In genomic region chr4:10982305-10982704, GRCh38 we compare ENCODE assay signal across 18 cellular contexts.
DNase-seq lines count a peak whose midpoint lies in the region; ATAC-seq and TF ChIP-seq lines count a peak whose summit lies in the region.
"Had no signal": no experiment of that assay in that cellular context is flagged by ENCODE, and none has a peak within 500 bp of the region (broad histone marks: within the 10 kb centered on the region; RNA-seq: fewer than 3 reads in every experiment).

No MANE protein-coding gene starts in this region.

- H2BK5ac ChIP-seq in mesenchymal stem cell (ENCODE audit: low read depth, low read length, poor library complexity, severe bottlenecking) = no peak overlapping the region

- H3K27ac ChIP-seq in KMS-11 (no peak overlapping the region), endodermal cell (ENCODE audit: low read depth, low read length) (no peak overlapping the region), neural progenitor cell (no peak overlapping the region), mesenchymal stem cell (ENCODE audit: low read length, poor library complexity, severe bottlenecking) (no peak overlapping the region), gastroesophageal sphincter (no peak overlapping the region)
- H3K27ac ChIP-seq: SJCRH30 had no signal

- DNase-seq in ELF-1 (ENCODE audit: low read depth, low spot score) (peak; percentile 54), endodermal cell (peak; percentile 72), neural progenitor cell (ENCODE audit: low spot score) (peak; percentile 31), mesenchymal stem cell (no peak)
- DNase-seq: CD8-positive, alpha-beta T cell; DMS79 treated with DMSO at 0.1 percent for 48 hours; Karpas-422; NCI-H1930; NCI-H2171 treated with DMSO at 0.1 percent for 48 hours; NCI-H82; SJCRH30; SW 1271 had no signal

- peaks cover 7% of the 10 kb centered on the region for H3K9me3 ChIP-seq in endodermal cell (ENCODE audit: control insufficient read depth, low read length)
- no peaks in the 10 kb centered on the region for H3K9me3 ChIP-seq in neural progenitor cell (ENCODE audit: low read depth)
- no peaks in the 10 kb centered on the region for H3K9me3 ChIP-seq in mesenchymal stem cell (ENCODE audit: control insufficient read depth, low read length)
- no peaks in the 10 kb centered on the region for H3K9me3 ChIP-seq in gastroesophageal sphincter
- H3K9me3 ChIP-seq: SJCRH30 had no signal

- no peak overlapping the region for H3K23ac ChIP-seq in mesenchymal stem cell (ENCODE audit: low read length in 2 of 2)

- no peaks in the 10 kb centered on the region for H3F3A ChIP-seq in neural progenitor cell (ENCODE audit: low read depth)

- H2BK15ac ChIP-seq in mesenchymal stem cell (ENCODE audit: low read depth, poor library complexity, severe bottlenecking) = no peak overlapping the region

- no peaks in the 10 kb centered on the region for H3K79me2 ChIP-seq in KMS-11 (ENCODE audit: insufficient read depth, low read depth)
- H3K79me2 ChIP-seq in neural progenitor cell (ENCODE audit: low read depth) = no peaks in the 10 kb centered on the region

- no peak for TF ChIP-seq EP300 in gastroesophageal sphincter (IDR thresholded peaks at IDR 0.05)

- no peaks in the 10 kb centered on the region for H3K36me3 ChIP-seq in KMS-11 (ENCODE audit: insufficient read depth)
- no peaks in the 10 kb centered on the region for H3K36me3 ChIP-seq in endodermal cell (ENCODE audit: control insufficient read depth, insufficient read depth, low read length)
- no peaks in the 10 kb centered on the region for H3K36me3 ChIP-seq in neural progenitor cell
- H3K36me3 ChIP-seq in mesenchymal stem cell (ENCODE audit: control insufficient read depth in 1 of 2, insufficient read depth in 2 of 2, low read depth in 1 of 2, low read length in 2 of 2) = no peaks in the 10 kb centered on the region
- H3K36me3 ChIP-seq in gastroesophageal sphincter = no peaks in the 10 kb centered on the region
- H3K36me3 ChIP-seq: SJCRH30 had no signal

- H2AFZ ChIP-seq in KMS-11 (ENCODE audit: low read depth) (peak overlapping the region; percentile 54; the same call in 1 of the 2 replicates), neural progenitor cell (replicated peaks) (no peak overlapping the region), mesenchymal stem cell (ENCODE audit: low read depth, low read length) (no peak overlapping the region)

- no peak overlapping the region for H4K91ac ChIP-seq in mesenchymal stem cell (ENCODE audit: low read length)

- H3K18ac ChIP-seq in mesenchymal stem cell (ENCODE audit: low read depth in 1 of 2, low read length in 2 of 2) = no peak overlapping the region

- no peak overlapping the region for H2AK5ac ChIP-seq in mesenchymal stem cell (ENCODE audit: low read length, severe bottlenecking)

- H3K4me2 ChIP-seq in KMS-11 = no peak overlapping the region
- no peak overlapping the region for H3K4me2 ChIP-seq in neural progenitor cell
- H3K4me2 ChIP-seq in mesenchymal stem cell (ENCODE audit: low read length, poor library complexity, severe bottlenecking) = no peak overlapping the region

- H4K20me1 ChIP-seq in KMS-11 (ENCODE audit: insufficient read depth) (no peaks in the 10 kb centered on the region), neural progenitor cell (ENCODE audit: low read depth) (no peaks in the 10 kb centered on the region)

- H3K4me3 ChIP-seq in KMS-11 (IDR thresholded peaks at IDR 0.05; ENCODE audit: insufficient read depth, low read depth, low read length) (no peak overlapping the region), endodermal cell (ENCODE audit: low read length) (peak overlapping the region; percentile 43), neural progenitor cell (no peak overlapping the region), mesenchymal stem cell (ENCODE audit: insufficient read depth in 1 of 2, low read depth in 1 of 2, low read length in 2 of 2) (no peak overlapping the region), gastroesophageal sphincter (no peak overlapping the region)
- H3K4me3 ChIP-seq: SJCRH30 had no signal

- H3K9ac ChIP-seq in KMS-11 = no peak overlapping the region
- no peak overlapping the region for H3K9ac ChIP-seq in endodermal cell (ENCODE audit: extremely low read depth, low read length, poor library complexity, severe bottlenecking)
- no peak overlapping the region for H3K9ac ChIP-seq in neural progenitor cell
- no peak overlapping the region for H3K9ac ChIP-seq in mesenchymal stem cell (ENCODE audit: low read length)

- no peak overlapping the region for H4K8ac ChIP-seq in mesenchymal stem cell (ENCODE audit: low read length)

- peaks cover 3% of the 10 kb centered on the region for H3K36me3 Mint-ChIP-seq in endodermal cell (ENCODE audit: low read depth)
- H3K36me3 Mint-ChIP-seq in neural progenitor cell = no peaks in the 10 kb centered on the region
- H3K36me3 Mint-ChIP-seq: CD8-positive, alpha-beta T cell had no signal

- H3K27me3 ChIP-seq in KMS-11 (ENCODE audit: insufficient read depth, low read depth) = no peaks in the 10 kb centered on the region
- no peaks in the 10 kb centered on the region for H3K27me3 ChIP-seq in endodermal cell (ENCODE audit: control insufficient read depth, insufficient read depth, low read length, poor library complexity, severe bottlenecking)
- peaks cover 14% of the 10 kb centered on the region for H3K27me3 ChIP-seq in neural progenitor cell
- H3K27me3 ChIP-seq in mesenchymal stem cell (ENCODE audit: control insufficient read depth in 1 of 2, insufficient read depth in 1 of 2, low read length in 2 of 2) = no peaks in the 10 kb centered on the region
- H3K27me3 ChIP-seq in gastroesophageal sphincter = no peaks in the 10 kb centered on the region
- H3K27me3 ChIP-seq: SJCRH30 had no signal

- TF ChIP-seq POLR2A in gastroesophageal sphincter (IDR thresholded peaks at IDR 0.05) = no peak

- no peak overlapping the region for H3K14ac ChIP-seq in mesenchymal stem cell (ENCODE audit: low read length in 2 of 2)

- H3K4me3 Mint-ChIP-seq in endodermal cell (peak overlapping the region; percentile 3), neural progenitor cell (no peak overlapping the region)
- H3K4me3 Mint-ChIP-seq: CD8-positive, alpha-beta T cell had no signal

- no peak overlapping the region for H2BK120ac ChIP-seq in mesenchymal stem cell (ENCODE audit: low read depth, low read length)

- peaks cover 20% of the 10 kb centered on the region for H3K4me1 ChIP-seq in KMS-11 (ENCODE audit: low read depth, poor library complexity, severe bottlenecking)
- peaks cover 32% of the 10 kb centered on the region for H3K4me1 ChIP-seq in endodermal cell (ENCODE audit: control insufficient read depth, insufficient read depth, low read length)
- peaks cover 14% of the 10 kb centered on the region for H3K4me1 ChIP-seq in neural progenitor cell
- peaks cover 2% of the 10 kb centered on the region for H3K4me1 ChIP-seq in mesenchymal stem cell (ENCODE audit: control insufficient read depth, insufficient read depth, low read depth, low read length)
- no peaks in the 10 kb centered on the region for H3K4me1 ChIP-seq in gastroesophageal sphincter
- H3K4me1 ChIP-seq: SJCRH30 had no signal

- no peak overlapping the region for H3K4ac ChIP-seq in mesenchymal stem cell (ENCODE audit: low read depth in 1 of 2, low read length in 2 of 2)

- H3K27me3 Mint-ChIP-seq in endodermal cell (ENCODE audit: insufficient read depth) (no peaks in the 10 kb centered on the region), neural progenitor cell (ENCODE audit: insufficient read depth, low read depth) (no peaks in the 10 kb centered on the region)

- peaks cover 12% of the 10 kb centered on the region for H3K9me3 Mint-ChIP-seq in endodermal cell
- H3K9me3 Mint-ChIP-seq in neural progenitor cell = no peaks in the 10 kb centered on the region
- H3K9me3 Mint-ChIP-seq: CD8-positive, alpha-beta T cell had no signal

- H3K27ac Mint-ChIP-seq in endodermal cell (peak overlapping the region; percentile 65), neural progenitor cell (no peak overlapping the region)
- H3K27ac Mint-ChIP-seq: CD8-positive, alpha-beta T cell had no signal

- TF ChIP-seq CTCF in KMS-11 (conservative IDR thresholded peaks at IDR 0.05; ENCODE audit: low read depth, low read length) = no peak
- TF ChIP-seq CTCF in endodermal cell (conservative IDR thresholded peaks at IDR 0.05) = no peak
- TF ChIP-seq CTCF in neural progenitor cell (IDR thresholded peaks at IDR 0.05) = no peak
- TF ChIP-seq CTCF in gastroesophageal sphincter (IDR thresholded peaks at IDR 0.05) = no peak

- H3K4me1 Mint-ChIP-seq in endodermal cell (peaks cover 44% of the 10 kb centered on the region), neural progenitor cell (peaks cover 14% of the 10 kb centered on the region)

- no peaks in the 10 kb centered on the region for H3K79me1 ChIP-seq in mesenchymal stem cell (replicated peaks; ENCODE audit: low read length, poor library complexity, severe bottlenecking)

- no peak for ATAC-seq in HG03378 (IDR thresholded peaks at IDR 0.05; ENCODE audit: unreplicated experiment)
- no peak for ATAC-seq in HG03439 (IDR thresholded peaks at IDR 0.05; ENCODE audit: unreplicated experiment)
- ATAC-seq in gastroesophageal sphincter = no peak
- ATAC-seq: CD8-positive, alpha-beta T cell; HCT116; HepG2 had no signal

- no peak overlapping the region for H2BK12ac ChIP-seq in mesenchymal stem cell (ENCODE audit: low read length in 2 of 2)

- 0 to 2% methylated on average over 2 of the region's 2 CpGs for WGBS in endodermal cell (ENCODE audit: insufficient coverage in 1 of 2, insufficient read length in 1 of 2), 2 experiments
- WGBS in mesenchymal stem cell = 7% methylated on average over 2 of the region's 2 CpGs
- WGBS in gastroesophageal sphincter (ENCODE audit: low coverage in 1 of 2), 2 donors = 11 to 21% methylated on average over 2 of the region's 2 CpGs
